ENCODE assay signal across 10 cellular contexts in genomic region chr12:67433393-67434175, GRCh38.
DNase-seq lines count a peak whose midpoint lies in the region; ATAC-seq, FAIRE-seq and TF ChIP-seq lines count a peak whose summit lies in the region.
"Had no signal": no experiment of that assay in that cellular context is flagged by ENCODE, and none has a peak within 500 bp of the region (broad histone marks: within the 10 kb centered on the region; RNA-seq: fewer than 3 reads in every experiment).

No MANE protein-coding gene starts in this region.

- H3K36me3 ChIP-seq in GM12878 (ENCODE audit: control insufficient read depth in 2 of 2, insufficient read depth in 2 of 2, low read length in 1 of 2) (no peaks in the 10 kb centered on the region), psoas muscle (ENCODE audit: insufficient read depth in 1 of 2, low read depth in 1 of 2) (no peaks in the 10 kb centered on the region)

- H3K27ac ChIP-seq in GM12878 (ENCODE audit: control insufficient read depth, insufficient read depth) (no peak overlapping the region), psoas muscle (no peak overlapping the region), substantia nigra (ENCODE audit: low read depth, low read length, poor library complexity, severe bottlenecking) (no peak overlapping the region)

- no peak for TF ChIP-seq POLR2A in GM12878 (IDR thresholded peaks at IDR 0.05; ENCODE audit: low read depth, low read length)

- SMC1A ChIA-PET in GM12878 (lab: Charles Lee; ENCODE audit: uncharacterized antibody, unreplicated experiment), result no interaction called here

- no peak overlapping the region for H2AFZ ChIP-seq in GM12878 (ENCODE audit: control insufficient read depth, low read depth, low read length)

- TF ChIP-seq RAD21 in GM12878 (IDR thresholded peaks at IDR 0.05; ENCODE audit: insufficient read depth, low read depth, low read length), result no peak

- peaks cover 1% of the 10 kb centered on the region; the same call in 2 of the 3 replicates for H3K9me3 ChIP-seq in GM12878 (replicated peaks; ENCODE audit: control insufficient read depth, insufficient read depth, low read length)
- no peaks in the 10 kb centered on the region for H3K9me3 ChIP-seq in psoas muscle

- no peak overlapping the region for H3K4me2 ChIP-seq in GM12878 (ENCODE audit: control insufficient read depth, insufficient read depth)

- no peaks in the 10 kb centered on the region for H4K20me1 ChIP-seq in GM12878 (ENCODE audit: control insufficient read depth, insufficient read depth)

- POLR2A ChIA-PET in GM12878 (lab: Charles Lee), result no interaction called here

- H3K27me3 ChIP-seq in GM12878 (replicated peaks in 1 of 2; ENCODE audit: control insufficient read depth in 2 of 2, insufficient read depth in 2 of 2, low read length in 1 of 2) (no peaks in the 10 kb centered on the region; a peak in 1 of 4 replicates), psoas muscle (ENCODE audit: insufficient read depth in 3 of 3, low read length in 2 of 3) (no peaks in the 10 kb centered on the region)

- no peaks in the 10 kb centered on the region for H3K79me2 ChIP-seq in GM12878 (ENCODE audit: control insufficient read depth, insufficient read depth, low read length)

- H3K4me1 ChIP-seq in GM12878 (ENCODE audit: control insufficient read depth, insufficient read depth, low read length), result peaks cover 5% of the 10 kb centered on the region
- peaks cover 29% of the 10 kb centered on the region for H3K4me1 ChIP-seq in psoas muscle

- ATAC-seq in GM19455 (IDR thresholded peaks at IDR 0.05; ENCODE audit: unreplicated experiment) (peak; percentile 68), HG03159 (IDR thresholded peaks at IDR 0.05; ENCODE audit: unreplicated experiment) (peak; percentile 95), GM12878 (peak; percentile 53), psoas muscle (no peak)

- H3K9ac ChIP-seq in GM12878 (ENCODE audit: control insufficient read depth, insufficient read depth, low read length), result no peak overlapping the region

- WGBS in GM12878 (ENCODE audit: insufficient coverage, insufficient replicate concordance, low lambda C conversion rate, missing lambda C conversion rate), result 74% methylated on average over 6 of the region's 6 CpGs
- 78 to 93% (median 87%) methylated on average over 6 of the region's 6 CpGs for WGBS in psoas muscle, 3 donors

- TF ChIP-seq EP300 in GM12878 (IDR thresholded peaks at IDR 0.05; ENCODE audit: borderline replicate concordance in 1 of 2, control insufficient read depth in 1 of 2, low read depth in 2 of 2, low read length in 2 of 2), result no peak

- TF ChIP-seq CTCF in GM12878 (IDR thresholded peaks at IDR 0.05 in 2 of 3, conservative IDR thresholded peaks at IDR 0.05 in 1 of 3; ENCODE audit: control insufficient read depth in 2 of 3, extremely low read depth in 1 of 3, insufficient read depth in 1 of 3, low read depth in 3 of 3, low read length in 3 of 3) (no peak), psoas muscle (IDR thresholded peaks at IDR 0.05) (no peak)

- in situ Hi-C loops in GM12878 (cut with MboI), result no loop called here

- intact Hi-C loops in GM12878 (cut with micrococcal nuclease; ENCODE audit: unreplicated experiment), result no loop called here
- intact Hi-C loops in psoas muscle (cut with DNase I), result no loop called here

- CTCF ChIA-PET in GM12878 (lab: Yijun Ruan, JAX), result interaction anchor here (0.7 kb wide), 1 partner anchor 28 kb away, joined by 3 read pairs; no protein-coding TSS in a partner anchor

- H3K4me3 ChIP-seq in GM12878, result no peak overlapping the region
- no peak overlapping the region for H3K4me3 ChIP-seq in psoas muscle

- BruUV-seq in GM12878 (replicated peaks; lab: Mats Ljungman, UMichigan), result no TSS peak

- FAIRE-seq in GM12878 (lab: Jason Lieb, UNC), result peak; percentile 27

- peak; percentile 22 for DNase-seq in AG20443 (ENCODE audit: low spot score)
- no peak for DNase-seq in GM12878 (ENCODE audit: low read depth, low spot score)
- DNase-seq in DMS153 treated with DMSO at 0.1 percent for 48 hours (lab: John Stamatoyannopoulos, UW; ENCODE audit: unreplicated experiment), result no peak
- DNase-seq in psoas muscle, result no peak
- no peak for DNase-seq in activated CD8-positive, alpha-beta memory T cell treated with anti-CD3 and anti-CD28 coated beads, Interleukin-2, amount 50 U/mL, for 4 hours
- no peak for DNase-seq in substantia nigra (lab: John Stamatoyannopoulos, UW)
- DNase-seq: NCI-H1105 treated with DMSO at 0.1 percent for 48 hours, retina had no signal

- RAD21 ChIA-PET in GM12878 (lab: Charles Lee; ENCODE audit: unreplicated experiment), result no interaction called here

TF ChIP-seq in GM12878, 131 proteins besides CTCF, POLR2A, EP300 and RAD21:
- no peak for TF ChIP-seq IRF4 (IDR thresholded peaks at IDR 0.05; ENCODE audit: low read depth, low read length)
- TF ChIP-seq CHD1 (IDR thresholded peaks at IDR 0.05; ENCODE audit: low read depth, low read length), result no peak

Comparison
In these comparisons a context has a peak if more than half of its experiments do, and no peak if none do; other contexts are left out.
1. ATAC-seq: peak in GM19455 (single experiment), HG03159 (single experiment) and GM12878 (single experiment); none in psoas muscle (0 of 4).